In genomic region chr3:182716114-182716688, GRCh38 we compare ENCODE assay signal across 11 cellular contexts.
DNase-seq lines count a peak whose midpoint lies in the region; ATAC-seq and TF ChIP-seq lines count a peak whose summit lies in the region.
"Had no signal": no experiment of that assay in that cellular context is flagged by ENCODE, and none has a peak within 500 bp of the region (broad histone marks: within the 10 kb centered on the region; RNA-seq: fewer than 3 reads in every experiment).

No MANE protein-coding gene starts in this region.

- H3K4me3 Mint-ChIP-seq in activated CD4-positive, alpha-beta T cell treated with anti-CD3 and anti-CD28 coated beads for 36 hours: no peak overlapping the region
- no peak overlapping the region for H3K4me3 Mint-ChIP-seq in activated CD4-positive, alpha-beta T cell treated with anti-CD3 and anti-CD28 coated beads, Interleukin-2, amount 10 ng/mL, durations not matched to agents 7 days and 5 days
- no peak overlapping the region for H3K4me3 Mint-ChIP-seq in osteocyte (ENCODE audit: unreplicated experiment)

- TF ChIP-seq POLR2A in lower leg skin (IDR thresholded peaks at IDR 0.05): no peak

- 71 to 76% methylated on average over 1 of the region's 1 CpG for WGBS in lower leg skin, 2 donors

- peak overlapping the region; percentile 85 for H2AFZ ChIP-seq in Loucy (ENCODE audit: low read length)

- no peaks in the 10 kb centered on the region for H3K9me3 Mint-ChIP-seq in activated CD4-positive, alpha-beta T cell treated with anti-CD3 and anti-CD28 coated beads for 36 hours (ENCODE audit: low read depth)
- H3K9me3 Mint-ChIP-seq in activated CD4-positive, alpha-beta T cell treated with anti-CD3 and anti-CD28 coated beads, Interleukin-2, amount 10 ng/mL, durations not matched to agents 7 days and 5 days: no peaks in the 10 kb centered on the region
- no peaks in the 10 kb centered on the region for H3K9me3 Mint-ChIP-seq in osteocyte (ENCODE audit: unreplicated experiment)

- H3K27ac Mint-ChIP-seq in activated CD4-positive, alpha-beta T cell treated with anti-CD3 and anti-CD28 coated beads for 36 hours: peak overlapping the region; percentile 56
- no peak overlapping the region for H3K27ac Mint-ChIP-seq in activated CD4-positive, alpha-beta T cell treated with anti-CD3 and anti-CD28 coated beads, Interleukin-2, amount 10 ng/mL, durations not matched to agents 7 days and 5 days
- peak overlapping the region; percentile 52 for H3K27ac Mint-ChIP-seq in osteocyte (ENCODE audit: unreplicated experiment)

- H3K9me2 ChIP-seq in Loucy (replicated peaks; ENCODE audit: low read depth, low read length): no peaks in the 10 kb centered on the region

- no peak for TF ChIP-seq CTCF in Loucy (conservative IDR thresholded peaks at IDR 0.05; ENCODE audit: low read length)
- TF ChIP-seq CTCF in osteocyte (IDR thresholded peaks at IDR 0.05): no peak
- no peak for TF ChIP-seq CTCF in lower leg skin (IDR thresholded peaks at IDR 0.05)

- no peak overlapping the region for H3K4me3 ChIP-seq in Loucy (ENCODE audit: low read length, poor library complexity, severe bottlenecking)
- H3K4me3 ChIP-seq in lower leg skin (ENCODE audit: low read depth, poor library complexity, severe bottlenecking): no peak overlapping the region
- H3K4me3 ChIP-seq: A549 had no signal

- no peaks in the 10 kb centered on the region for H3K27me3 ChIP-seq in Loucy (ENCODE audit: insufficient read depth, low read length, poor library complexity, severe bottlenecking)
- H3K27me3 ChIP-seq: foreskin keratinocyte had no signal

- no peak overlapping the region for H3K9ac ChIP-seq in Loucy (ENCODE audit: low read depth, low read length, poor library complexity, severe bottlenecking)

- H3K4me2 ChIP-seq in Loucy (ENCODE audit: low read depth, low read length, poor library complexity, severe bottlenecking): peak overlapping the region; percentile 26
- H3K4me2 ChIP-seq: A549 had no signal

- POLR2A ChIA-PET in activated CD4-positive, alpha-beta T cell treated with anti-CD3 and anti-CD28 coated beads for 36 hours (lab: Charles Lee): no interaction called here
- POLR2A ChIA-PET in activated CD4-positive, alpha-beta T cell treated with anti-CD3 and anti-CD28 coated beads, Interleukin-2, amount 10 ng/mL, durations not matched to agents 7 days and 5 days (lab: Charles Lee): no interaction called here

- H3K36me3 ChIP-seq in Loucy (ENCODE audit: insufficient read depth, low read length): no peaks in the 10 kb centered on the region

- intact Hi-C loops in activated CD4-positive, alpha-beta T cell treated with anti-CD3 and anti-CD28 coated beads for 36 hours (cut with DNase I, micrococcal nuclease): loop anchor here (10.0 kb wide), 2 partner anchors 189 to 669 kb away; no protein-coding TSS in a partner anchor
- intact Hi-C loops in lower leg skin (cut with DNase I; ENCODE audit: low total_unique reads): loop anchor here (10.0 kb wide), 1 partner anchor 129 kb away; no protein-coding TSS in a partner anchor

- ATAC-seq in activated CD4-positive, alpha-beta T cell treated with anti-CD3 and anti-CD28 coated beads for 36 hours: no peak
- peak; percentile 44 for ATAC-seq in HG02588 (IDR thresholded peaks at IDR 0.05; ENCODE audit: unreplicated experiment)
- ATAC-seq: A549, foreskin keratinocyte, HCT116 had no signal

- no peaks in the 10 kb centered on the region for H4K20me1 ChIP-seq in Loucy (ENCODE audit: insufficient read depth, low read length, poor library complexity, severe bottlenecking)

- no peak for DNase-seq in activated CD4-positive, alpha-beta T cell treated with anti-CD3 and anti-CD28 coated beads for 36 hours
- no peak for DNase-seq in activated CD4-positive, alpha-beta T cell treated with anti-CD3 and anti-CD28 coated beads, Interleukin-2, amount 10 ng/mL, durations not matched to agents 7 days and 5 days
- DNase-seq in osteocyte (ENCODE audit: extremely low spot score, unreplicated experiment) (no peak), lower leg skin (ENCODE audit: low spot score in 2 of 2) (no peak), AG20443 (ENCODE audit: low spot score) (no peak)
- DNase-seq in stimulated activated CD4-positive, alpha-beta T cell treated with anti-CD3 and anti-CD28 coated beads, Interleukin-4, amount 100 ng/mL, for 1 hour: no peak
- DNase-seq: foreskin keratinocyte had no signal

- H3K79me2 ChIP-seq in Loucy (ENCODE audit: insufficient read depth, low read length): no peaks in the 10 kb centered on the region

- H3F3A ChIP-seq in Loucy (ENCODE audit: low read depth): no peaks in the 10 kb centered on the region

- CTCF ChIA-PET in activated CD4-positive, alpha-beta T cell treated with anti-CD3 and anti-CD28 coated beads for 36 hours (lab: Charles Lee): interaction anchor here (0.8 to 3.6 kb wide), 8 partner anchors 17 to 911 kb away, joined by 3 to 29 read pairs (median 4); no protein-coding TSS in a partner anchor
- CTCF ChIA-PET in activated CD4-positive, alpha-beta T cell treated with anti-CD3 and anti-CD28 coated beads, Interleukin-2, amount 10 ng/mL, durations not matched to agents 7 days and 5 days (lab: Charles Lee): interaction anchor here (0.6 kb wide), 3 partner anchors 32 to 401 kb away, joined by 3 to 5 read pairs (median 3); no protein-coding TSS in a partner anchor

- H3K4me1 Mint-ChIP-seq in activated CD4-positive, alpha-beta T cell treated with anti-CD3 and anti-CD28 coated beads for 36 hours: peaks cover 6% of the 10 kb centered on the region
- peaks cover 13% of the 10 kb centered on the region for H3K4me1 Mint-ChIP-seq in activated CD4-positive, alpha-beta T cell treated with anti-CD3 and anti-CD28 coated beads, Interleukin-2, amount 10 ng/mL, durations not matched to agents 7 days and 5 days
- H3K4me1 Mint-ChIP-seq in osteocyte (ENCODE audit: unreplicated experiment): peaks cover 2% of the 10 kb centered on the region

- no peaks in the 10 kb centered on the region for H3K9me3 ChIP-seq in Loucy (ENCODE audit: insufficient read depth, low read depth, low read length)
- H3K9me3 ChIP-seq: A549 had no signal

- H3K4me1 ChIP-seq in Loucy (ENCODE audit: insufficient read depth, low read length, poor library complexity, severe bottlenecking): peaks cover 21% of the 10 kb centered on the region
- H3K4me1 ChIP-seq: A549, foreskin keratinocyte had no signal

- H3K27me3 Mint-ChIP-seq in activated CD4-positive, alpha-beta T cell treated with anti-CD3 and anti-CD28 coated beads for 36 hours: no peaks in the 10 kb centered on the region
- no peaks in the 10 kb centered on the region for H3K27me3 Mint-ChIP-seq in activated CD4-positive, alpha-beta T cell treated with anti-CD3 and anti-CD28 coated beads, Interleukin-2, amount 10 ng/mL, durations not matched to agents 7 days and 5 days
- peaks cover 11% of the 10 kb centered on the region for H3K27me3 Mint-ChIP-seq in osteocyte (ENCODE audit: unreplicated experiment)

- no peaks in the 10 kb centered on the region for H3K36me3 Mint-ChIP-seq in activated CD4-positive, alpha-beta T cell treated with anti-CD3 and anti-CD28 coated beads for 36 hours (ENCODE audit: low read depth)
- no peaks in the 10 kb centered on the region for H3K36me3 Mint-ChIP-seq in activated CD4-positive, alpha-beta T cell treated with anti-CD3 and anti-CD28 coated beads, Interleukin-2, amount 10 ng/mL, durations not matched to agents 7 days and 5 days (ENCODE audit: low read depth)
- H3K36me3 Mint-ChIP-seq in osteocyte (ENCODE audit: unreplicated experiment): no peaks in the 10 kb centered on the region
